Comparison of ENCODE assay signal across 23 cellular contexts in genomic region chr17:72658675-72659074, GRCh38.
DNase-seq lines count a peak whose midpoint lies in the region; ATAC-seq and FAIRE-seq lines count a peak whose summit lies in the region.
"Had no signal": no experiment of that assay in that cellular context is flagged by ENCODE, and none has a peak within 500 bp of the region (broad histone marks: within the 10 kb centered on the region; RNA-seq: fewer than 3 reads in every experiment).

No MANE protein-coding gene starts in this region.

- no peaks in the 10 kb centered on the region for H3K9me3 Mint-ChIP-seq in activated CD4-positive, alpha-beta T cell treated with anti-CD3 and anti-CD28 coated beads, Interleukin-2, amount 10 ng/mL, durations not matched to agents 7 days and 5 days
- H3K9me3 Mint-ChIP-seq: CD8-positive, alpha-beta memory T cell; GM23338 had no signal

- in situ Hi-C loops in SK-MEL-5 (cut with HindIII; ENCODE audit: low pct_unique_long_range_greater_than_20kb, low sequenced_read_pairs), result no loop called here

- H3K4me1 Mint-ChIP-seq in activated CD4-positive, alpha-beta T cell treated with anti-CD3 and anti-CD28 coated beads, Interleukin-2, amount 10 ng/mL, durations not matched to agents 7 days and 5 days, result no peaks in the 10 kb centered on the region
- H3K4me1 Mint-ChIP-seq: CD8-positive, alpha-beta memory T cell had no signal

- H3K4me1 ChIP-seq in right cardiac atrium (ENCODE audit: control insufficient read depth, insufficient read depth, low read length) (no peaks in the 10 kb centered on the region), small intestine (ENCODE audit: control insufficient read depth in 2 of 2, insufficient read depth in 1 of 2, low read depth in 1 of 2, low read length in 1 of 2) (peaks cover 0 to 2% of the 10 kb centered on the region in 2 donors)

- WGBS in right cardiac atrium, result 65% methylated on average over 5 of the region's 5 CpGs
- WGBS in small intestine, 3 donors, result 76 to 85% (median 84%) methylated on average over 5 of the region's 5 CpGs

- no peak for FAIRE-seq in small intestine (lab: Jason Lieb, UNC)
- FAIRE-seq: D721Med had no signal

- H3K4me3 ChIP-seq in right cardiac atrium (ENCODE audit: low read length) (no peak overlapping the region), small intestine (ENCODE audit: low read depth in 1 of 2, low read length in 2 of 2) (no peak overlapping the region)
- H3K4me3 ChIP-seq: GM23338, Peyer's patch had no signal

- H3K27ac Mint-ChIP-seq in activated CD4-positive, alpha-beta T cell treated with anti-CD3 and anti-CD28 coated beads, Interleukin-2, amount 10 ng/mL, durations not matched to agents 7 days and 5 days, result peak overlapping the region; percentile 0
- H3K27ac Mint-ChIP-seq: CD8-positive, alpha-beta memory T cell; GM23338 had no signal

- H3K36me3 Mint-ChIP-seq in activated CD4-positive, alpha-beta T cell treated with anti-CD3 and anti-CD28 coated beads, Interleukin-2, amount 10 ng/mL, durations not matched to agents 7 days and 5 days (ENCODE audit: low read depth), result no peaks in the 10 kb centered on the region

- H3K27ac ChIP-seq in right cardiac atrium (ENCODE audit: low read length), result no peak overlapping the region
- no peak overlapping the region for H3K27ac ChIP-seq in small intestine (ENCODE audit: low read depth in 1 of 2, low read length in 1 of 2)
- H3K27ac ChIP-seq: C4-2B, Peyer's patch had no signal

- H3K9me3 ChIP-seq in right cardiac atrium (ENCODE audit: control insufficient read depth, low read length) (no peaks in the 10 kb centered on the region), small intestine (ENCODE audit: control insufficient read depth, low read depth) (no peaks in the 10 kb centered on the region)
- H3K9me3 ChIP-seq: Peyer's patch had no signal

- no peaks in the 10 kb centered on the region for H3K27me3 Mint-ChIP-seq in activated CD4-positive, alpha-beta T cell treated with anti-CD3 and anti-CD28 coated beads, Interleukin-2, amount 10 ng/mL, durations not matched to agents 7 days and 5 days

- ATAC-seq in right cardiac atrium, result peak; percentile 70 to 71
- no peak for ATAC-seq in HG02571 (IDR thresholded peaks at IDR 0.05; ENCODE audit: unreplicated experiment)
- ATAC-seq in HG02885 (IDR thresholded peaks at IDR 0.05; ENCODE audit: poor library complexity, unreplicated experiment), result no peak

- intact Hi-C loops in right cardiac atrium (cut with DNase I), result no loop called here

- no peak overlapping the region for H3K4me3 Mint-ChIP-seq in activated CD4-positive, alpha-beta T cell treated with anti-CD3 and anti-CD28 coated beads, Interleukin-2, amount 10 ng/mL, durations not matched to agents 7 days and 5 days
- H3K4me3 Mint-ChIP-seq: CD8-positive, alpha-beta memory T cell; GM23338 had no signal

- POLR2A ChIA-PET in activated CD4-positive, alpha-beta T cell treated with anti-CD3 and anti-CD28 coated beads, Interleukin-2, amount 10 ng/mL, durations not matched to agents 7 days and 5 days (lab: Charles Lee), result no interaction called here

- no peaks in the 10 kb centered on the region for H3K36me3 ChIP-seq in small intestine (ENCODE audit: control insufficient read depth in 2 of 2, insufficient read depth in 2 of 2, low read length in 2 of 2)
- H3K36me3 ChIP-seq: Peyer's patch had no signal

- CTCF ChIA-PET in activated CD4-positive, alpha-beta T cell treated with anti-CD3 and anti-CD28 coated beads, Interleukin-2, amount 10 ng/mL, durations not matched to agents 7 days and 5 days (lab: Charles Lee), result no interaction called here

- H3K27me3 ChIP-seq in right cardiac atrium (ENCODE audit: control insufficient read depth, insufficient read depth) (no peaks in the 10 kb centered on the region), small intestine (ENCODE audit: control insufficient read depth in 2 of 2, insufficient read depth in 2 of 2, low read length in 2 of 2) (no peaks in the 10 kb centered on the region)
- H3K27me3 ChIP-seq: Peyer's patch had no signal

- no peak for DNase-seq in activated CD4-positive, alpha-beta T cell treated with anti-CD3 and anti-CD28 coated beads, Interleukin-2, amount 10 ng/mL, durations not matched to agents 7 days and 5 days
- DNase-seq in activated CD4-positive, alpha-beta T cell treated with anti-CD3 and anti-CD28 coated beads, Interleukin-2, amount 50 U/mL, for 48 hours, result no peak
- peak; percentile 9 for DNase-seq in M059J (ENCODE audit: low read depth)
- peak; percentile 32 for DNase-seq in SK-MEL-5 (ENCODE audit: low read depth, low spot score)
- DNase-seq in right cardiac atrium, result no peak
- DNase-seq in small intestine, result no peak
- DNase-seq: 8988T; AML-193; CD8-positive, alpha-beta memory T cell; DMS53; GDM1; HCEC 1CT; Karpas-422; NCI-H187 treated with DMSO at 0.1 percent for 48 hours; NCI-H2107; NCI-H510A; NCI-H748 treated with DMSO at 0.1 percent for 48 hours; Peyer's patch had no signal

Comparison
In these comparisons a context has a peak if more than half of its experiments do, and no peak if none do; other contexts are left out.
1. DNase-seq: peak in M059J (single experiment) and SK-MEL-5 (single experiment); none in activated CD4-positive, alpha-beta T cell treated with anti-CD3 and anti-CD28 coated beads, Interleukin-2, amount 10 ng/mL, durations not matched to agents 7 days and 5 days (single experiment), activated CD4-positive, alpha-beta T cell treated with anti-CD3 and anti-CD28 coated beads, Interleukin-2, amount 50 U/mL, for 48 hours (0 of 2), right cardiac atrium (0 of 3) and small intestine (single experiment).
2. ATAC-seq: peak in right cardiac atrium (2 of 2); none in HG02571 (single experiment) and HG02885 (single experiment).